8 cellular contexts compared by ENCODE assay signal in the genomic region with DNA sequence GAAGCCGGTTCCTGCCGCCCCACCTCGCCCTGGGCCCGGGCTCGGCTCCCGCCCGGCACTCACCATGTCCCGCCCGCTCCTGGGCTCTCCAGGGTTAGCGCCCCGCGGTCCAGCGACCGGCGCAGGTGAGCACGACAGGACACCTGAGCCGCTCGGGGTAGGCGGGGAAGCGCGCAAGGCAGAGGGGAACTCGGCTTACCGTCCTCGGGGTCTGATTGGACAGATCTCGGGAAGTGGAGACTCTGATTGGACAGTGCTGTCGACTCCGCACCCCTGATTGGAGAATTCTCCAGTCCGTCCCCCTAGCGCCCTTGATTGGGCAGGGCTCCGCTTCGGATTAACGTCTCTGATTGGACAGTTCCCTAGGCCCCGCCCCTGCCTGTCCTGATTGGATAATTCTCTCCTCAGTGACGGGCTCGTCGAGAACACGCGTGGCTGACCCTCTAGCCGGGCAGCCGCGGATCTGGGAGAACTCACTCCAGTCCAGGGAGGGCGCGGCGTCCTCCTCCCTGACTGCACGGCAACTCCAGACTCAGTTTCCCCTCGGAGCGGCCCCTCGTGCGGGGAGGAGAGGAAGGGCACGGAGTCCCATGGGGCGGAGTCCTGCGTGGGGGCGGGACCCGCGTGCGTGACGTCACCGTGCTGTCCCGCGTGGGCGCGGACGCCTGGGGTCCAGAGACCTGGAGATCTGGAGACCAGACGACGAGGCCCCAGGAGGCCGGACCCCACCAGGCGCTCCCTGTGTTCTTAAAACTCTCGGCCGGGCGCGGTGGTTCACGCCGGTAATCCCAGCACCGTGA. TPM values are rescaled to one million over a fixed set of nuclear protein-coding genes. Genes with fewer than 3 reads are reported as not detected.
A peak's percentile ranks its signal among the peaks of the same experiment; 100 is the strongest.
DNase-seq lines count a peak whose midpoint lies in the region; ATAC-seq and TF ChIP-seq lines count a peak whose summit lies in the region.

A gene (minus strand): TSS at position 197 of the 800 bp plus-strand sequence. CDS start 131 bp downstream, at position 66.

- H3K36me3 Mint-ChIP-seq in natural killer cell treated with Interleukin-12 subunit alpha and Interleukin-12 subunit beta and Interleukin-15 and Interleukin-18, amount 100 ng/mL, for 72 hours, result no peaks in the 10 kb centered on the region

- peak; percentile 99 for ATAC-seq in RWPE2 (ENCODE audit: low read depth)
- ATAC-seq in natural killer cell treated with Interleukin-12 subunit alpha and Interleukin-12 subunit beta and Interleukin-15 and Interleukin-18, amount 100 ng/mL, for 72 hours, result peak; percentile 99

- H3K27ac Mint-ChIP-seq in natural killer cell treated with Interleukin-12 subunit alpha and Interleukin-12 subunit beta and Interleukin-15 and Interleukin-18, amount 100 ng/mL, for 72 hours, result peak within 1 kb of the TSS; percentile 87 to 88

- no peaks in the 10 kb centered on the region for H3K36me3 ChIP-seq in RWPE2 (ENCODE audit: low read depth)

- no peaks in the 10 kb centered on the region for H3K4me1 ChIP-seq in RWPE2 (ENCODE audit: insufficient read depth, poor library complexity, severe bottlenecking)

- no peaks in the 10 kb centered on the region for H3K9me3 ChIP-seq in RWPE2 (ENCODE audit: severe bottlenecking)

- peak within 1 kb of the TSS; percentile 43 for H3K27ac ChIP-seq in RWPE2 (ENCODE audit: poor library complexity, severe bottlenecking)

- H3K4me3 Mint-ChIP-seq in natural killer cell treated with Interleukin-12 subunit alpha and Interleukin-12 subunit beta and Interleukin-15 and Interleukin-18, amount 100 ng/mL, for 72 hours, result peak within 1 kb of the TSS; percentile 94

- H3K4me3 ChIP-seq in LNCaP clone FGC (ENCODE audit: low read depth, low read length) (peak within 1 kb of the TSS; percentile 97), RWPE2 (ENCODE audit: severe bottlenecking) (peak within 1 kb of the TSS; percentile 86), fibroblast of the aortic adventitia (ENCODE audit: low read depth, low read length) (peak within 1 kb of the TSS; percentile 87)

- H3K9me3 Mint-ChIP-seq in natural killer cell treated with Interleukin-12 subunit alpha and Interleukin-12 subunit beta and Interleukin-15 and Interleukin-18, amount 100 ng/mL, for 72 hours, result no peaks in the 10 kb centered on the region

- DNase-seq in EH (ENCODE audit: low read depth), result peak; percentile 99
- peak; percentile 96 for DNase-seq in GOT3 (lab: John Stamatoyannopoulos, UW)
- peak; percentile 99 for DNase-seq in LNCaP clone FGC (ENCODE audit: low read depth)
- DNase-seq in RWPE2 (ENCODE audit: low spot score), result peak; percentile 97
- peak; percentile 99 for DNase-seq in activated effector memory CD4-positive, alpha-beta T cell treated with anti-CD3 and anti-CD28 coated beads, Interleukin-2, amount 50 U/mL, for 16 hours
- peak; percentile 99 for DNase-seq in fibroblast of the aortic adventitia (ENCODE audit: low read depth)
- DNase-seq in natural killer cell treated with Interleukin-12 subunit alpha and Interleukin-12 subunit beta and Interleukin-15 and Interleukin-18, amount 100 ng/mL, for 72 hours (ENCODE audit: low spot score), result peak; percentile 98
- DNase-seq in stimulated activated naive CD4-positive, alpha-beta T cell treated with Interleukin-2 at 50 U/mL for 16 hours (lab: John Stamatoyannopoulos, UW), result peak; percentile 98

- no peaks in the 10 kb centered on the region for H3K27me3 Mint-ChIP-seq in natural killer cell treated with Interleukin-12 subunit alpha and Interleukin-12 subunit beta and Interleukin-15 and Interleukin-18, amount 100 ng/mL, for 72 hours

- no peaks in the 10 kb centered on the region for H3K27me3 ChIP-seq in RWPE2 (ENCODE audit: insufficient read depth, poor library complexity, severe bottlenecking)

- 0 out of 2 replicates have a peak, but pooled peaks have one; percentile 14 for TF ChIP-seq CTCF in LNCaP clone FGC (IDR thresholded peaks at IDR 0.05; ENCODE audit: control insufficient read depth, extremely low read depth, insufficient read depth)
- TF ChIP-seq CTCF in RWPE2 (IDR thresholded peaks at IDR 0.05; ENCODE audit: poor library complexity, severe bottlenecking), result no peak
- TF ChIP-seq CTCF in fibroblast of the aortic adventitia (IDR thresholded peaks at IDR 0.05; ENCODE audit: insufficient read depth, low read length), result no peak

- peaks cover 27 to 35% of the 10 kb centered on the region in 2 donors for H3K4me1 Mint-ChIP-seq in natural killer cell treated with Interleukin-12 subunit alpha and Interleukin-12 subunit beta and Interleukin-15 and Interleukin-18, amount 100 ng/mL, for 72 hours (ENCODE audit: low read depth in 2 of 2)

RNA-seq across cellular contexts. Expression of the gene that starts here (rescaled TPM):
- total RNA-seq in fibroblast of the aortic adventitia (ENCODE audit: low replicate concordance), result 5.5 and 7.8 TPM in 2 replicates
- 10 to 100 TPM in 1 of 2 donors, 1 to 10 TPM in 1; 5.3 to 10.4 TPM for total RNA-seq in natural killer cell treated with Interleukin-12 subunit alpha and Interleukin-12 subunit beta and Interleukin-15 and Interleukin-18, amount 100 ng/mL, for 72 hours

Comparison
In these comparisons a context has a peak if more than half of its experiments do, and no peak if none do; other contexts are left out.
1. Peak in every context shown above with its lines: DNase-seq, ATAC-seq, H3K4me3 ChIP-seq and H3K27ac ChIP-seq.